32 cellular contexts compared by ENCODE assay signal in genomic region chr7:21702303-21702702, GRCh38.
"Had no signal": no experiment of that assay in that cellular context is flagged by ENCODE, and none has a peak within 500 bp of the region (broad histone marks: within the 10 kb centered on the region; RNA-seq: fewer than 3 reads in every experiment).

No MANE protein-coding gene starts in this region.

- ATAC-seq: activated CD4-positive, alpha-beta T cell treated with anti-CD3 and anti-CD28 coated beads for 36 hours; activated CD8-positive, alpha-beta memory T cell treated with anti-CD3 and anti-CD28 coated beads, Interleukin-2, amount 10 ng/mL, durations not matched to agents 7 days and 5 days; activated CD8-positive, alpha-beta T cell treated with anti-CD3 and anti-CD28 coated beads, Interleukin-2, amount 10 ng/mL, durations not matched to agents 7 days and 5 days; activated naive CD8-positive, alpha-beta T cell treated with anti-CD3 and anti-CD28 coated beads, Interleukin-2, amount 50 U/mL, for 24 hours; body of pancreas; effector memory CD8-positive, alpha-beta T cell; foreskin keratinocyte; gastrocnemius medialis had no signal

- DNase-seq: activated CD4-positive, alpha-beta memory T cell treated with anti-CD3 and anti-CD28 coated beads for 36 hours; activated CD4-positive, alpha-beta T cell treated with anti-CD3 and anti-CD28 coated beads for 36 hours; activated CD4-positive, alpha-beta T cell treated with anti-CD3 and anti-CD28 coated beads, Interleukin-2, amount 10 ng/mL, durations not matched to agents 24 days and 14 days; activated CD4-positive, CD25-positive, alpha-beta regulatory T cell; activated CD4-positive, CD25-positive, alpha-beta regulatory T cell treated with anti-CD3 and anti-CD28 coated beads, Interleukin-2, amount 50 U/mL, for 72 hours; activated CD8-positive, alpha-beta memory T cell treated with anti-CD3 and anti-CD28 coated beads, Interleukin-2, amount 10 ng/mL, durations not matched to agents 7 days and 5 days; activated CD8-positive, alpha-beta memory T cell treated with anti-CD3 and anti-CD28 coated beads, Interleukin-2, amount 50 U/mL, for 4 hours; activated CD8-positive, alpha-beta T cell treated with anti-CD3 and anti-CD28 coated beads, Interleukin-2, amount 10 ng/mL, durations not matched to agents 7 days and 5 days; activated effector memory CD4-positive, alpha-beta T cell treated with anti-CD3 and anti-CD28 coated beads, Interleukin-2, amount 50 U/mL, for 16 hours; activated naive CD4-positive, alpha-beta T cell treated with anti-CD3 and anti-CD28 coated beads for 36 hours; activated naive CD8-positive, alpha-beta T cell treated with anti-CD3 and anti-CD28 coated beads for 36 hours; activated naive CD8-positive, alpha-beta T cell treated with anti-CD3 and anti-CD28 coated beads, Interleukin-2, amount 50 U/mL, for 24 hours; activated T-cell treated with anti-CD3 and anti-CD28 coated beads, Interleukin-2, amount 50 U/mL, for 1 hour; activated T-cell treated with anti-CD3 and anti-CD28 coated beads, Interleukin-2, amount 50 U/mL, for 48 hours; adrenal gland; amygdala; aorta; body of pancreas; caudate nucleus; cortex of kidney; dermis blood vessel endothelial cell; effector CD4-positive, alpha-beta T cell; effector memory CD8-positive, alpha-beta T cell; erythroblast; foreskin keratinocyte; gastrocnemius medialis; glutamatergic neuron; T-helper 2 cell had no signal

- H3K4me3 Mint-ChIP-seq: activated CD4-positive, alpha-beta memory T cell treated with anti-CD3 and anti-CD28 coated beads for 36 hours; activated CD4-positive, alpha-beta T cell treated with anti-CD3 and anti-CD28 coated beads for 36 hours; activated CD4-positive, alpha-beta T cell treated with anti-CD3 and anti-CD28 coated beads, Interleukin-2, amount 10 ng/mL, durations not matched to agents 24 days and 14 days; activated CD8-positive, alpha-beta memory T cell treated with anti-CD3 and anti-CD28 coated beads, Interleukin-2, amount 10 ng/mL, durations not matched to agents 7 days and 5 days; activated CD8-positive, alpha-beta T cell treated with anti-CD3 and anti-CD28 coated beads, Interleukin-2, amount 10 ng/mL, durations not matched to agents 7 days and 5 days; activated naive CD4-positive, alpha-beta T cell treated with anti-CD3 and anti-CD28 coated beads for 36 hours; activated naive CD4-positive, alpha-beta T cell treated with anti-CD3 and anti-CD28 coated beads, Interleukin-2, amount 50 U/mL, for 24 hours; activated naive CD8-positive, alpha-beta T cell treated with anti-CD3 and anti-CD28 coated beads for 36 hours; activated naive CD8-positive, alpha-beta T cell treated with anti-CD3 and anti-CD28 coated beads, Interleukin-2, amount 50 U/mL, for 24 hours; activated T-helper 1 cell treated with anti-CD3 and anti-CD28 coated beads, Interleukin-12 subunit alpha, Interleukin-12 subunit beta, Interleukin-2, Interleukin-4 antibody, amounts not matched to agents 30 ng/mL and 10 ng/mL and 1 ng/mL, durations not matched to agents 14 hours and 24 hours and 36 hours; effector memory CD8-positive, alpha-beta T cell had no signal

- H3K4me1 ChIP-seq: adrenal gland, body of pancreas, esophagus muscularis mucosa, foreskin keratinocyte, gastrocnemius medialis had no signal

- H3K9me3 Mint-ChIP-seq: activated CD4-positive, alpha-beta T cell treated with anti-CD3 and anti-CD28 coated beads, Interleukin-2, amount 10 ng/mL, durations not matched to agents 24 days and 14 days; activated naive CD4-positive, alpha-beta T cell treated with anti-CD3 and anti-CD28 coated beads for 36 hours; activated naive CD4-positive, alpha-beta T cell treated with anti-CD3 and anti-CD28 coated beads, Interleukin-2, amount 50 U/mL, for 24 hours; activated naive CD8-positive, alpha-beta T cell treated with anti-CD3 and anti-CD28 coated beads for 36 hours; activated naive CD8-positive, alpha-beta T cell treated with anti-CD3 and anti-CD28 coated beads, Interleukin-2, amount 50 U/mL, for 24 hours; activated T-helper 1 cell treated with anti-CD3 and anti-CD28 coated beads, Interleukin-12 subunit alpha, Interleukin-12 subunit beta, Interleukin-2, Interleukin-4 antibody, amounts not matched to agents 30 ng/mL and 10 ng/mL and 1 ng/mL, durations not matched to agents 14 hours and 24 hours and 36 hours; activated T-helper 2 cell treated with anti-CD3 and anti-CD28 coated beads, Interferon-gamma antibody, Interleukin-2, Interleukin-4, amounts not matched to agents 10 μg/mL and 5 μg/mL and 100 μg/mL, durations not matched to agents 14 hours and 24 hours and 36 hours; effector memory CD8-positive, alpha-beta T cell had no signal

- H3K27me3 Mint-ChIP-seq: activated CD4-positive, alpha-beta T cell treated with anti-CD3 and anti-CD28 coated beads for 36 hours; activated CD4-positive, alpha-beta T cell treated with anti-CD3 and anti-CD28 coated beads, Interleukin-2, amount 10 ng/mL, durations not matched to agents 24 days and 14 days; activated CD8-positive, alpha-beta memory T cell treated with anti-CD3 and anti-CD28 coated beads, Interleukin-2, amount 10 ng/mL, durations not matched to agents 7 days and 5 days; activated naive CD4-positive, alpha-beta T cell treated with anti-CD3 and anti-CD28 coated beads, Interleukin-2, amount 50 U/mL, for 24 hours; activated naive CD8-positive, alpha-beta T cell treated with anti-CD3 and anti-CD28 coated beads for 36 hours had no signal

- H3K36me3 ChIP-seq: adrenal gland, gastrocnemius medialis had no signal

- H3K4me3 ChIP-seq: adrenal gland, body of pancreas, esophagus muscularis mucosa, gastrocnemius medialis had no signal

- H3K27me3 ChIP-seq: adrenal gland, body of pancreas, esophagus muscularis mucosa, foreskin keratinocyte, gastrocnemius medialis had no signal

- H3K27ac ChIP-seq: adrenal gland, body of pancreas, esophagus muscularis mucosa, foreskin keratinocyte, gastrocnemius medialis had no signal

- H3K4me1 Mint-ChIP-seq: activated CD4-positive, alpha-beta T cell treated with anti-CD3 and anti-CD28 coated beads for 36 hours; activated CD4-positive, alpha-beta T cell treated with anti-CD3 and anti-CD28 coated beads, Interleukin-2, amount 10 ng/mL, durations not matched to agents 24 days and 14 days; activated CD8-positive, alpha-beta memory T cell treated with anti-CD3 and anti-CD28 coated beads, Interleukin-2, amount 10 ng/mL, durations not matched to agents 7 days and 5 days; activated naive CD4-positive, alpha-beta T cell treated with anti-CD3 and anti-CD28 coated beads, Interleukin-2, amount 50 U/mL, for 24 hours; activated naive CD8-positive, alpha-beta T cell treated with anti-CD3 and anti-CD28 coated beads, Interleukin-2, amount 50 U/mL, for 24 hours had no signal

- H3K27ac Mint-ChIP-seq: activated CD4-positive, alpha-beta memory T cell treated with anti-CD3 and anti-CD28 coated beads for 36 hours; activated CD4-positive, alpha-beta T cell treated with anti-CD3 and anti-CD28 coated beads for 36 hours; activated CD4-positive, alpha-beta T cell treated with anti-CD3 and anti-CD28 coated beads, Interleukin-2, amount 10 ng/mL, durations not matched to agents 24 days and 14 days; activated CD8-positive, alpha-beta memory T cell treated with anti-CD3 and anti-CD28 coated beads, Interleukin-2, amount 10 ng/mL, durations not matched to agents 7 days and 5 days; activated CD8-positive, alpha-beta T cell treated with anti-CD3 and anti-CD28 coated beads, Interleukin-2, amount 10 ng/mL, durations not matched to agents 7 days and 5 days; activated naive CD4-positive, alpha-beta T cell treated with anti-CD3 and anti-CD28 coated beads for 36 hours; activated naive CD4-positive, alpha-beta T cell treated with anti-CD3 and anti-CD28 coated beads, Interleukin-2, amount 50 U/mL, for 24 hours; activated naive CD8-positive, alpha-beta T cell treated with anti-CD3 and anti-CD28 coated beads for 36 hours; activated naive CD8-positive, alpha-beta T cell treated with anti-CD3 and anti-CD28 coated beads, Interleukin-2, amount 50 U/mL, for 24 hours; activated T-helper 1 cell treated with anti-CD3 and anti-CD28 coated beads, Interleukin-12 subunit alpha, Interleukin-12 subunit beta, Interleukin-2, Interleukin-4 antibody, amounts not matched to agents 30 ng/mL and 10 ng/mL and 1 ng/mL, durations not matched to agents 14 hours and 24 hours and 36 hours; activated T-helper 2 cell treated with anti-CD3 and anti-CD28 coated beads, Interferon-gamma antibody, Interleukin-2, Interleukin-4, amounts not matched to agents 10 μg/mL and 5 μg/mL and 100 μg/mL, durations not matched to agents 14 hours and 24 hours and 36 hours; effector memory CD8-positive, alpha-beta T cell had no signal

- H3K36me3 Mint-ChIP-seq: activated CD4-positive, alpha-beta memory T cell treated with anti-CD3 and anti-CD28 coated beads for 36 hours; activated CD8-positive, alpha-beta memory T cell treated with anti-CD3 and anti-CD28 coated beads, Interleukin-2, amount 10 ng/mL, durations not matched to agents 7 days and 5 days; activated naive CD4-positive, alpha-beta T cell treated with anti-CD3 and anti-CD28 coated beads, Interleukin-2, amount 50 U/mL, for 24 hours had no signal

- H3K9me3 ChIP-seq: adrenal gland, body of pancreas, esophagus muscularis mucosa, gastrocnemius medialis had no signal
